ENCODE assay signal across 20 cellular contexts in genomic region chr2:177234267-177234666, GRCh38. TPM values are rescaled to one million over a fixed set of nuclear protein-coding genes. Genes with fewer than 3 reads are reported as not detected.
DNase-seq lines count a peak whose midpoint lies in the region; ATAC-seq lines count a peak whose summit lies in the region.
"Had no signal": no experiment of that assay in that cellular context is flagged by ENCODE, and none has a peak within 500 bp of the region (broad histone marks: within the 10 kb centered on the region; RNA-seq: fewer than 3 reads in every experiment).

No MANE protein-coding gene starts in this region.

- H3K4me1 Mint-ChIP-seq in activated T-cell treated with anti-CD3 and anti-CD28 coated beads, Interleukin-2, amount 50 U/mL, for 24 hours (ENCODE audit: low read depth): peaks cover 60% of the 10 kb centered on the region
- H3K4me1 Mint-ChIP-seq in activated T-cell treated with anti-CD3 and anti-CD28 coated beads, Interleukin-2, amount 50 U/mL, for 4 hours (ENCODE audit: low read depth): peaks cover 50% of the 10 kb centered on the region
- H3K4me1 Mint-ChIP-seq in T-cell: peaks cover 59 to 65% (median 60%) of the 10 kb centered on the region in 3 donors
- peaks cover 25 to 45% of the 10 kb centered on the region in 2 donors for H3K4me1 Mint-ChIP-seq in stimulated activated naive B cell treated with anti-CD40 and anti-IgM and Interleukin-4, amounts not matched to agents 10 μg/mL and 1 μg/mL and 100 μg/mL, for 72 hours

- H3K4me3 Mint-ChIP-seq in activated T-cell treated with anti-CD3 and anti-CD28 coated beads, Interleukin-2, amount 50 U/mL, for 24 hours: no peak overlapping the region
- no peak overlapping the region for H3K4me3 Mint-ChIP-seq in activated T-cell treated with anti-CD3 and anti-CD28 coated beads, Interleukin-2, amount 50 U/mL, for 4 hours
- no peak overlapping the region for H3K4me3 Mint-ChIP-seq in T-cell
- no peak overlapping the region for H3K4me3 Mint-ChIP-seq in stimulated activated naive B cell treated with anti-CD40 and anti-IgM and Interleukin-4, amounts not matched to agents 10 μg/mL and 1 μg/mL and 100 μg/mL, for 72 hours

- no peak for DNase-seq in activated T-cell treated with anti-CD3 and anti-CD28 coated beads, Interleukin-2, amount 50 U/mL, for 24 hours
- no peak for DNase-seq in activated T-cell treated with anti-CD3 and anti-CD28 coated beads, Interleukin-2, amount 50 U/mL, for 4 hours
- no peak for DNase-seq in T-cell
- DNase-seq in stimulated activated naive B cell treated with anti-CD40 and anti-IgM and Interleukin-4, amounts not matched to agents 10 μg/mL and 1 μg/mL and 100 μg/mL, for 72 hours: no peak
- DNase-seq in iPS-NIHi11 (ENCODE audit: low spot score): no peak
- no peak for DNase-seq in NCI-H526 (lab: John Stamatoyannopoulos, UW)
- DNase-seq: activated CD4-positive, alpha-beta T cell treated with anti-CD3 and anti-CD28 coated beads for 48 hours; activated T-cell treated with anti-CD3 and anti-CD28 coated beads, Interleukin-2, amount 50 U/mL, for 48 hours; amygdala; foreskin melanocyte; KG1; NCI-H1092; NCI-H748 treated with DMSO at 0.1 percent for 48 hours; PC-3; small intestine had no signal

- no peaks in the 10 kb centered on the region for H3K27me3 Mint-ChIP-seq in activated T-cell treated with anti-CD3 and anti-CD28 coated beads, Interleukin-2, amount 50 U/mL, for 24 hours
- H3K27me3 Mint-ChIP-seq in activated T-cell treated with anti-CD3 and anti-CD28 coated beads, Interleukin-2, amount 50 U/mL, for 4 hours (ENCODE audit: low read depth): no peaks in the 10 kb centered on the region
- no peaks in the 10 kb centered on the region for H3K27me3 Mint-ChIP-seq in T-cell
- H3K27me3 Mint-ChIP-seq in stimulated activated naive B cell treated with anti-CD40 and anti-IgM and Interleukin-4, amounts not matched to agents 10 μg/mL and 1 μg/mL and 100 μg/mL, for 72 hours: no peaks in the 10 kb centered on the region

- CTCF ChIA-PET in T-cell (lab: Charles Lee): interaction anchor here in 1 of 2 donors (0.6 kb wide), 1 partner anchor 55 kb away, joined by 4 read pairs; no protein-coding TSS in a partner anchor

- H3K36me3 Mint-ChIP-seq in activated T-cell treated with anti-CD3 and anti-CD28 coated beads, Interleukin-2, amount 50 U/mL, for 24 hours (ENCODE audit: low read depth): peaks cover 88% of the 10 kb centered on the region
- H3K36me3 Mint-ChIP-seq in activated T-cell treated with anti-CD3 and anti-CD28 coated beads, Interleukin-2, amount 50 U/mL, for 4 hours (ENCODE audit: insufficient read depth): peaks cover 49% of the 10 kb centered on the region
- H3K36me3 Mint-ChIP-seq in T-cell: peaks cover 40% of the 10 kb centered on the region
- H3K36me3 Mint-ChIP-seq in stimulated activated naive B cell treated with anti-CD40 and anti-IgM and Interleukin-4, amounts not matched to agents 10 μg/mL and 1 μg/mL and 100 μg/mL, for 72 hours: peaks cover 30 to 46% of the 10 kb centered on the region in 2 donors

- H3K27me3 ChIP-seq in layer of hippocampus (ENCODE audit: control insufficient read depth, insufficient read depth, low read length): no peaks in the 10 kb centered on the region
- H3K27me3 ChIP-seq: SJSA1 had no signal

- POLR2A ChIA-PET in T-cell (lab: Charles Lee): interaction anchor here (0.6 to 1.4 kb wide), 3 partner anchors 9 to 56 kb away, joined by 3 to 5 read pairs (median 3); no protein-coding TSS in a partner anchor

- ATAC-seq in activated T-cell treated with anti-CD3 and anti-CD28 coated beads, Interleukin-2, amount 50 U/mL, for 4 hours: no peak
- ATAC-seq in T-cell (replicated peaks in 1 of 4): no peak
- ATAC-seq in stimulated activated naive B cell treated with anti-CD40 and anti-IgM and Interleukin-4, amounts not matched to agents 10 μg/mL and 1 μg/mL and 100 μg/mL, for 72 hours (replicated peaks): no peak
- no peak for ATAC-seq in esophagus mucosa
- ATAC-seq: left lobe of liver, PC-3 had no signal

- peak overlapping the region; percentile 81 for H3K27ac Mint-ChIP-seq in activated T-cell treated with anti-CD3 and anti-CD28 coated beads, Interleukin-2, amount 50 U/mL, for 24 hours
- H3K27ac Mint-ChIP-seq in T-cell: peak overlapping the region; percentile 23 to 50
- peak overlapping the region; percentile 57 for H3K27ac Mint-ChIP-seq in stimulated activated naive B cell treated with anti-CD40 and anti-IgM and Interleukin-4, amounts not matched to agents 10 μg/mL and 1 μg/mL and 100 μg/mL, for 72 hours

- H3K27ac ChIP-seq in layer of hippocampus (ENCODE audit: low read depth, low read length): peak overlapping the region; percentile 80
- H3K27ac ChIP-seq: C4-2B, SJSA1 had no signal

- no peaks in the 10 kb centered on the region for H3K9me3 Mint-ChIP-seq in activated T-cell treated with anti-CD3 and anti-CD28 coated beads, Interleukin-2, amount 50 U/mL, for 24 hours
- H3K9me3 Mint-ChIP-seq in activated T-cell treated with anti-CD3 and anti-CD28 coated beads, Interleukin-2, amount 50 U/mL, for 4 hours: no peaks in the 10 kb centered on the region
- H3K9me3 Mint-ChIP-seq in T-cell: no peaks in the 10 kb centered on the region
- no peaks in the 10 kb centered on the region for H3K9me3 Mint-ChIP-seq in stimulated activated naive B cell treated with anti-CD40 and anti-IgM and Interleukin-4, amounts not matched to agents 10 μg/mL and 1 μg/mL and 100 μg/mL, for 72 hours

RNA-seq across cellular contexts. Expression of gene HNRNPA3, which starts 21.7 kb away (rescaled TPM):
- total RNA-seq in activated T-cell treated with anti-CD3 and anti-CD28 coated beads, Interleukin-2, amount 50 U/mL, for 4 hours: 100 to 1,000 TPM; 292 to 332 (median 316) TPM
- total RNA-seq in T-cell: 100 to 1,000 TPM; 134 to 220 (median 151) TPM
- total RNA-seq in esophagus mucosa: 142 TPM

RNA-seq across cellular contexts. Expression of gene NFE2L2, which starts 30.3 kb away (rescaled TPM):
- 10 to 100 TPM; 58.5 to 62.4 (median 60.5) TPM for total RNA-seq in activated T-cell treated with anti-CD3 and anti-CD28 coated beads, Interleukin-2, amount 50 U/mL, for 4 hours
- total RNA-seq in T-cell: 10 to 100 TPM; 54.3 to 77.0 (median 73.8) TPM
- 179 TPM for total RNA-seq in esophagus mucosa
